8 cellular contexts compared by ENCODE assay signal in the genomic region with DNA sequence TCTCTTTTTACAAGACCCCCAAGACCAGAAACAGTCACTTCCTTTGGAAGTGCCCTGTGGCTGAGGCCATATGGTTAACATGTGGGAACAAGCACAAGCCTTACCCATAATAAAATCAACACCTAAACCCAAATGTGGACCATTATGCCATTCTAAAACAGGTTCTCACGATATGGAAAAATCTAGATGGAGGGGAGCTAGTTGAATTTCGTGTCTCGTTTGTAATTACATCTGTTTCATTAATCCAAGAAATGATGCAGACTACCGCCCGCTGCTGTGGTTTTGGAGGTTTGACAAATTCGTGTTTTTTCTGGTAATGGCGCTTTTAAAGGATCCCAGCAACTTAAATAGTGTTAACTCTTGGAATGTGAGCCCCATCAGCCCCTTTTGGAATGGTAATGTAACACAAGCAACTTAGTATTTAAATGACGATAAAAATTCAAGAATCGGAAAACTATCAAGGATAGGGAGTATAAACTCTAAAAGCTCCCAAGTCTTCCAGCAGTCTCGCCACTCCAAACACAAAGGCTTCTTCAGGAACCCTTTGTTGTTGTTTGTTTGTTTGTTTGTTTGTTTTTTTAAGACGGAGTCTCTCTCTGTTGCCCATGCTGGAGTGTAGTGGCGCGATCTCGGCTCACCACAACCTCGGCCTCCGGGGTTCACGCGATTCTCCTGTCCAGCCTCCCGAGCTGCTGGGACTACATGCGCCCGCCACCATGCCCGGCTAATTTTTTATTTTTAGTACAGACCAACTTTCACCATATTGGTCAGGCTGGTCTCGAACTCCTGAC. TPM values are rescaled to one million over a fixed set of nuclear protein-coding genes. Genes with fewer than 3 reads are reported as not detected.
DNase-seq lines count a peak whose midpoint lies in the region; ATAC-seq, FAIRE-seq and TF ChIP-seq lines count a peak whose summit lies in the region.

No MANE protein-coding gene starts in this region.

- H3K27ac ChIP-seq in SK-N-MC (peak overlapping the region; percentile 95), H1 (ENCODE audit: low read depth, low read length) (peak overlapping the region; percentile 99)

- WGBS in H1 (ENCODE audit: extremely low coverage in 1 of 2, insufficient coverage in 1 of 2, insufficient read length in 1 of 2, insufficient replicate concordance in 2 of 2, low coverage in 1 of 2, low lambda C conversion rate in 2 of 2, missing lambda C conversion rate in 1 of 2), 2 experiments = 1% methylated on average over 23 of the region's 23 CpGs; no CpG with 5 or more reads in 1 of the 2 experiments

- POLR2A ChIA-PET in H1 (lab: Charles Lee; ENCODE audit: partially characterized antibody) = interaction anchor here (0.7 to 3.9 kb wide), 34 partner anchors 12 to 320 kb away, joined by 3 to 39 read pairs (median 4); a partner anchor contains a TSS

- peak; percentile 74 for DNase-seq in activated effector memory CD4-positive, alpha-beta T cell treated with anti-CD3 and anti-CD28 coated beads, Interleukin-2, amount 50 U/mL, for 16 hours
- no peak for DNase-seq in activated effector memory CD4-positive, alpha-beta T cell treated with Interleukin-2 at 50 U/mL for 16 hours
- DNase-seq in SK-N-MC (ENCODE audit: low read depth, low spot score) (no peak), H1 (ENCODE audit: low read depth in 1 of 2, low spot score in 2 of 2) (no peak), myocyte (ENCODE audit: low read depth) (peak; percentile 44)

- H2BK12ac ChIP-seq in H1 (ENCODE audit: low read depth, low read length) = peak overlapping the region; percentile 39; the same call in 1 of the 2 replicates

- no peak overlapping the region for H3K23ac ChIP-seq in H1 (ENCODE audit: insufficient read length)

- peak overlapping the region; percentile 99 for H3K56ac ChIP-seq in H1 (replicated peaks; ENCODE audit: insufficient read length, low read depth, low read length)

- H2BK5ac ChIP-seq in H1 (ENCODE audit: low read depth, low read length) = peak overlapping the region; percentile 98

- no peak for TF ChIP-seq RAD21 in H1 (IDR thresholded peaks at IDR 0.05 in 1 of 2, conservative IDR thresholded peaks at IDR 0.05 in 1 of 2; ENCODE audit: low read depth in 2 of 2, low read length in 2 of 2)

- peaks cover 5% of the 10 kb centered on the region; the same call in 1 of the 2 replicates for H3K23me2 ChIP-seq in H1 (ENCODE audit: low read depth, low read length)

- 0 out of 2 replicates have a peak overlapping the region, but pooled peaks have one; percentile 17 for H3K18ac ChIP-seq in H1 (ENCODE audit: extremely low read depth, low read length)

- H3K79me1 ChIP-seq in H1 (ENCODE audit: low read depth, low read length) = 0 out of 2 replicates have a peak, but pooled peaks cover 2% of the 10 kb centered on the region

- H4K91ac ChIP-seq in H1 (replicated peaks; ENCODE audit: insufficient read length, low read length) = peak overlapping the region; percentile 99

- peaks cover 14 to 23% of the 10 kb centered on the region in 2 experiments for H4K20me1 ChIP-seq in H1 (replicated peaks in 1 of 2; ENCODE audit: control insufficient read depth in 1 of 2, insufficient read depth in 2 of 2, low read length in 2 of 2)

- no peak for FAIRE-seq in H1 (lab: Jason Lieb, UNC)

- peaks cover 51% of the 10 kb centered on the region for H3K36me3 ChIP-seq in SK-N-MC (ENCODE audit: insufficient read depth, low read length)
- H3K36me3 ChIP-seq in H1 (ENCODE audit: control insufficient read depth in 2 of 4, insufficient read depth in 4 of 4, low read length in 3 of 4) = peaks cover 0 to 30% (median 10%) of the 10 kb centered on the region in 4 experiments; a peak in 4 of 8 replicates

- H3K4me3 ChIP-seq in SK-N-MC (peak overlapping the region; percentile 87), H1 (ENCODE audit: extremely low read depth in 1 of 4, insufficient read depth in 2 of 4, low read depth in 3 of 4, low read length in 4 of 4) (peak overlapping the region; percentile 77 to 100 (median 98))

- H2BK120ac ChIP-seq in H1 (replicated peaks; ENCODE audit: low read depth, low read length) = no peak overlapping the region

- no peak for TF ChIP-seq EP300 in H1 (IDR thresholded peaks at IDR 0.05; ENCODE audit: borderline replicate concordance in 1 of 2, low read depth in 2 of 2, low read length in 2 of 2)

- TF ChIP-seq POLR2A in H1 (IDR thresholded peaks at IDR 0.05; ENCODE audit: control extremely low read depth in 1 of 2, low read depth in 2 of 2, low read length in 2 of 2) = peak in 1 of 2 experiments; percentile 62; a peak in 1 of 3 replicates

- H3K4me1 ChIP-seq in H1 (replicated peaks in 1 of 4; ENCODE audit: control insufficient read depth in 3 of 4, insufficient read depth in 4 of 4, low read length in 3 of 4) = peaks cover 0 to 4% (median 0%) of the 10 kb centered on the region in 4 experiments; a peak in 1 of 7 replicates

- H2AFZ ChIP-seq in H1 (ENCODE audit: low read length) = no peak overlapping the region

- ATAC-seq in GM21723 (IDR thresholded peaks at IDR 0.05; ENCODE audit: unreplicated experiment) = no peak
- ATAC-seq in GM21528 (IDR thresholded peaks at IDR 0.05; ENCODE audit: low FRiP score, unreplicated experiment) = no peak
- no peak for ATAC-seq in GM18868 (IDR thresholded peaks at IDR 0.05; ENCODE audit: unreplicated experiment)

- peaks cover 53 to 71% of the 10 kb centered on the region in 2 experiments for H3K79me2 ChIP-seq in H1 (ENCODE audit: control insufficient read depth in 1 of 2, insufficient read depth in 2 of 2, low read length in 2 of 2)

- no peaks in the 10 kb centered on the region for H3K27me3 ChIP-seq in H1 (replicated peaks in 1 of 4; ENCODE audit: control insufficient read depth in 3 of 4, extremely low read depth in 1 of 4, insufficient read depth in 3 of 4, low read length in 3 of 4)

- H3K4me2 ChIP-seq in H1 (ENCODE audit: insufficient read depth in 1 of 2, low read depth in 2 of 2, low read length in 2 of 2) = peak overlapping the region; percentile 75 to 89

- peak overlapping the region; percentile 100; the same call in 1 of the 2 replicates for H4K8ac ChIP-seq in H1 (ENCODE audit: extremely low read depth, insufficient read depth, low read length)

- H2BK20ac ChIP-seq in H1 (ENCODE audit: low read length) = no peak overlapping the region

- CTCF ChIA-PET in H1 (lab: Charles Lee; ENCODE audit: partially characterized antibody) = interaction anchor here (0.7 to 4.8 kb wide), 4 partner anchors 9 to 64 kb away, joined by 3 to 32 read pairs (median 3); no protein-coding TSS in a partner anchor

- peak overlapping the region; percentile 98 for H3K9ac ChIP-seq in SK-N-MC (ENCODE audit: insufficient read length)
- peak overlapping the region; percentile 98 to 100 (median 99) for H3K9ac ChIP-seq in H1 (replicated peaks in 1 of 4; ENCODE audit: extremely low read depth in 1 of 4, low read depth in 3 of 4, low read length in 3 of 4)

- H3K9me3 ChIP-seq in SK-N-MC (ENCODE audit: low read depth, low read length) = no peaks in the 10 kb centered on the region
- H3K9me3 ChIP-seq in H1 (ENCODE audit: insufficient read depth in 2 of 2, low read depth in 1 of 2, low read length in 1 of 2) = no peaks in the 10 kb centered on the region

- no peak overlapping the region for H3K14ac ChIP-seq in H1 (ENCODE audit: insufficient read length)

- no peak overlapping the region for H2BK15ac ChIP-seq in H1 (ENCODE audit: low read length)

- H4K5ac ChIP-seq in H1 (ENCODE audit: insufficient read length, low read depth, low read length) = peak overlapping the region; percentile 7

- H2AK5ac ChIP-seq in H1 (ENCODE audit: low read depth, low read length) = peak overlapping the region; percentile 11; the same call in 1 of the 2 replicates

- H3K4ac ChIP-seq in H1 (replicated peaks; ENCODE audit: insufficient read length, low read depth, low read length) = peak overlapping the region; percentile 13

- TF ChIP-seq CTCF in H1 (IDR thresholded peaks at IDR 0.05; ENCODE audit: control extremely low read depth in 1 of 3, insufficient read depth in 1 of 3, low read depth in 1 of 3, low read length in 3 of 3) = no peak

TF ChIP-seq in H1, 55 proteins besides CTCF, POLR2A, EP300 and RAD21 (continues in another document):
- TF ChIP-seq TAF1 (IDR thresholded peaks at IDR 0.05; ENCODE audit: low read depth, low read length) (peak; percentile 5; the same call in 1 of the 2 replicates), SP1 (IDR thresholded peaks at IDR 0.05; ENCODE audit: low read depth, low read length) (0 out of 2 replicates have a peak, but pooled peaks have one; percentile 9), CTBP2 (IDR thresholded peaks at IDR 0.05; ENCODE audit: borderline replicate concordance, insufficient read depth, insufficient read length, low read length) (no peak), POLR2AphosphoS5 (IDR thresholded peaks at IDR 0.05; ENCODE audit: low read depth, low read length) (peak; percentile 26; the same call in 1 of the 2 replicates), TBP (IDR thresholded peaks at IDR 0.05; ENCODE audit: low read depth, low read length) (peak; percentile 34; the same call in 1 of the 2 replicates), SAP30 (IDR thresholded peaks at IDR 0.05; ENCODE audit: insufficient read depth, insufficient replicate concordance, low read length) (peak; percentile 35)
- TF ChIP-seq, protein P1, sequence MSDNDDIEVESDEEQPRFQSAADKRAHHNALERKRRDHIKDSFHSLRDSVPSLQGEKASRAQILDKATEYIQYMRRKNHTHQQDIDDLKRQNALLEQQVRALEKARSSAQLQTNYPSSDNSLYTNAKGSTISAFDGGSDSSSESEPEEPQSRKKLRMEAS (IDR thresholded peaks at IDR 0.05) = no peak

RNA-seq across cellular contexts. Expression of a gene that starts 1.1 kb away (rescaled TPM):
- total RNA-seq in H1 (2021; fragmentation: NEBNext Ultra II Directional; extraction: Animal tissue kit (Norgen Biotek cat#: 25700)) = 351 and 371 TPM in 2 replicates
- polyA plus RNA-seq in H1 (2011; rRNA removed) = 230 and 315 TPM in 2 replicates
- 431 TPM for polyA plus RNA-seq in H1 (2011; cell fraction: cytosol; rRNA removed)
- polyA plus RNA-seq in H1 (2011; cell fraction: nucleus; rRNA removed) = 165 TPM
- polyA plus RNA-seq in H1 (2012, experiment 1 of 2) = 271 to 353 TPM (median 334 TPM) in 4 replicates
- 41.1 TPM for polyA plus RNA-seq in H1 (2012, experiment 2 of 2)
- 223 TPM for polyA plus RNA-seq in H1 (2013, experiment 1 of 2)
- polyA plus RNA-seq in H1 (2013, experiment 2 of 2) = 230 TPM
- polyA minus RNA-seq in H1 (2011; rRNA and poly(A)+ RNA removed) = 294 and 423 TPM in 2 replicates
- 177 TPM for polyA minus RNA-seq in H1 (2011; cell fraction: cytosol; rRNA and poly(A)+ RNA removed)
- polyA minus RNA-seq in H1 (2011; cell fraction: nucleus; rRNA and poly(A)+ RNA removed) = 111 TPM
- 398 and 566 TPM in 2 replicates for total RNA-seq in myocyte
- polyA plus RNA-seq in myocyte (2012) = 207 TPM

RNA-seq across cellular contexts. Expression of a gene that starts 21.7 kb away (rescaled TPM):
- total RNA-seq in H1 (2021; fragmentation: NEBNext Ultra II Directional; extraction: Animal tissue kit (Norgen Biotek cat#: 25700)) = 16.6 and 21.8 TPM in 2 replicates
- 27.8 and 38.7 TPM in 2 replicates for polyA plus RNA-seq in H1 (2011; rRNA removed)
- 18.8 TPM for polyA plus RNA-seq in H1 (2011; cell fraction: cytosol; rRNA removed)
- polyA plus RNA-seq in H1 (2011; cell fraction: nucleus; rRNA removed) = 8.4 TPM
- polyA plus RNA-seq in H1 (2012, experiment 1 of 2) = 18.6 to 24.4 TPM (median 21.2 TPM) in 4 replicates
- polyA plus RNA-seq in H1 (2012, experiment 2 of 2) = 7.8 TPM
- polyA plus RNA-seq in H1 (2013, experiment 1 of 2) = 9.6 TPM
- polyA plus RNA-seq in H1 (2013, experiment 2 of 2) = 9.7 TPM
- polyA minus RNA-seq in H1 (2011; rRNA and poly(A)+ RNA removed) = 4.9 and 9.5 TPM in 2 replicates
- 16.7 TPM for polyA minus RNA-seq in H1 (2011; cell fraction: cytosol; rRNA and poly(A)+ RNA removed)
- 5.3 TPM for polyA minus RNA-seq in H1 (2011; cell fraction: nucleus; rRNA and poly(A)+ RNA removed)
- total RNA-seq in myocyte = 29.9 and 39.4 TPM in 2 replicates
- polyA plus RNA-seq in myocyte (2012) = 29.6 TPM

Comparison
In these comparisons a context has a peak if more than half of its experiments do, and no peak if none do; other contexts are left out.
1. DNase-seq: peak in activated effector memory CD4-positive, alpha-beta T cell treated with anti-CD3 and anti-CD28 coated beads, Interleukin-2, amount 50 U/mL, for 16 hours (single experiment) and myocyte (single experiment); none in activated effector memory CD4-positive, alpha-beta T cell treated with Interleukin-2 at 50 U/mL for 16 hours (single experiment), SK-N-MC (single experiment) and H1 (0 of 2).